ENCODE assay signal across 18 cellular contexts in the genomic region with DNA sequence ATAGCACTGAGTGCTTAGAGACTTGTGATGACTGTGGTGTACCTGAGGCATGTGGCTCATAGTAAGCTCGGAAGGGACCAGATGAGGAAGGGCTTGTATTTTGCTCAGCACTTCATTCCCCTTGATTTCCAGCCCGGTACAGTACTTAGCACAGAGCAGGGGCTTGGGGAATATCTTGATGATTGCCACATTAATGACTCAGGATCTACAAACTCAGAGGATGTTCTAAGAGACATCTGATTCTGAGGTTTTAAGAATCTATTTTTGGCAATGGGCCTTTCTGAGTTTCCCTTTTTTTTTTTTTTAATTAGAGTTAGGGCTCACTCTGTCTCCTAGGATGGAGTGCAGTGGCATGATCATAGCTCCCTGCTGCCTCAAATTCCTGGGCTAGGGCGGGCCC. TPM values are rescaled to one million over a fixed set of nuclear protein-coding genes. Genes with fewer than 3 reads are reported as not detected.
DNase-seq lines count a peak whose midpoint lies in the region; ATAC-seq, FAIRE-seq and TF ChIP-seq lines count a peak whose summit lies in the region.
"Had no signal": no experiment of that assay in that cellular context is flagged by ENCODE, and none has a peak within 500 bp of the region (broad histone marks: within the 10 kb centered on the region; RNA-seq: fewer than 3 reads in every experiment).

No MANE protein-coding gene starts in this region.

- H3K4me1 Mint-ChIP-seq in CD4-positive, alpha-beta memory T cell, result peaks cover 0 to 5% (median 1%) of the 10 kb centered on the region in 4 donors

- intact Hi-C loops in CD4-positive, alpha-beta memory T cell (cut with micrococcal nuclease), result no loop called here

- no peak overlapping the region for H3K23ac ChIP-seq in neuronal stem cell (ENCODE audit: low read depth, low read length, poor library complexity)

- CTCF ChIA-PET in CD4-positive, alpha-beta memory T cell (lab: Charles Lee; ENCODE audit: partially characterized antibody), result interaction anchor here (0.7 kb wide), 1 partner anchor 15 kb away, joined by 3 read pairs; no protein-coding TSS in a partner anchor

- no peak overlapping the region for H2BK12ac ChIP-seq in neuronal stem cell (ENCODE audit: low read length)

- H3K27me3 ChIP-seq in neuronal stem cell (ENCODE audit: control insufficient read depth in 3 of 3, insufficient read depth in 3 of 3, low read depth in 1 of 3, low read length in 3 of 3), result no peaks in the 10 kb centered on the region
- H3K27me3 ChIP-seq in CD4-positive, alpha-beta memory T cell (ENCODE audit: insufficient read depth, low read length), result no peaks in the 10 kb centered on the region
- H3K27me3 ChIP-seq: body of pancreas had no signal

- H3K79me1 ChIP-seq in neuronal stem cell (ENCODE audit: low read depth, low read length), result peaks cover 1% of the 10 kb centered on the region

- H3K27me3 Mint-ChIP-seq in CD4-positive, alpha-beta memory T cell, result no peaks in the 10 kb centered on the region

- POLR2A ChIA-PET in CD4-positive, alpha-beta memory T cell (lab: Charles Lee; ENCODE audit: partially characterized antibody), result interaction anchor here (1.7 kb wide), 1 partner anchor 17 kb away, joined by 8 read pairs; the partner anchor contains the start of gene KCTD13

- no peak overlapping the region for H3K9ac ChIP-seq in neuronal stem cell (ENCODE audit: low read depth, low read length, poor library complexity)

- H3K36me3 ChIP-seq in neuronal stem cell (replicated peaks in 1 of 2; ENCODE audit: control insufficient read depth in 2 of 2, insufficient read depth in 2 of 2, low read length in 2 of 2), result peaks cover 2 to 5% of the 10 kb centered on the region in 2 donors
- no peaks in the 10 kb centered on the region for H3K36me3 ChIP-seq in CD4-positive, alpha-beta memory T cell (ENCODE audit: insufficient read depth, low read length)

- H3K27ac Mint-ChIP-seq in CD4-positive, alpha-beta memory T cell, result peak overlapping the region in 1 of 7 donors; percentile 31
- H3K27ac Mint-ChIP-seq: activated naive CD4-positive, alpha-beta T cell treated with anti-CD3 and anti-CD28 coated beads for 36 hours had no signal

- no peaks in the 10 kb centered on the region for H3K9me3 Mint-ChIP-seq in CD4-positive, alpha-beta memory T cell
- H3K9me3 Mint-ChIP-seq: activated naive CD4-positive, alpha-beta T cell treated with anti-CD3 and anti-CD28 coated beads for 36 hours; neural crest cell had no signal

- no peak overlapping the region for H3K4ac ChIP-seq in neuronal stem cell (ENCODE audit: low read length)

- peaks cover 10 to 26% of the 10 kb centered on the region in 2 donors for H3K36me3 Mint-ChIP-seq in CD4-positive, alpha-beta memory T cell

- no peak overlapping the region for H4K8ac ChIP-seq in neuronal stem cell (ENCODE audit: low read depth, low read length)

- H3K4me1 ChIP-seq in neuronal stem cell (ENCODE audit: control insufficient read depth in 2 of 2, insufficient read depth in 1 of 2, low read depth in 1 of 2, low read length in 2 of 2), result peaks cover 0 to 4% of the 10 kb centered on the region in 2 donors
- no peaks in the 10 kb centered on the region for H3K4me1 ChIP-seq in CD4-positive, alpha-beta memory T cell (ENCODE audit: insufficient read depth, low read length)
- H3K4me1 ChIP-seq: body of pancreas had no signal

- no peak for TF ChIP-seq CTCF in 22Rv1 (IDR thresholded peaks at IDR 0.05)

- no peak for ATAC-seq in HG02798 (IDR thresholded peaks at IDR 0.05; ENCODE audit: poor library complexity, unreplicated experiment)
- ATAC-seq: body of pancreas had no signal

- H3K18ac ChIP-seq in neuronal stem cell (ENCODE audit: low read length), result no peak overlapping the region

- H2BK120ac ChIP-seq in neuronal stem cell (ENCODE audit: low read depth, low read length), result no peak overlapping the region

- no peak overlapping the region for H4K91ac ChIP-seq in neuronal stem cell (ENCODE audit: low read depth, low read length, poor library complexity)

- no peak overlapping the region for H2AK5ac ChIP-seq in neuronal stem cell (ENCODE audit: low read depth, low read length)

- no CpG with 5 or more reads among the region's 3 CpGs for WGBS in neuronal stem cell (ENCODE audit: extremely low coverage in 2 of 2, insufficient read length in 2 of 2, insufficient replicate concordance in 1 of 2), 2 donors

- H2BK15ac ChIP-seq in neuronal stem cell (ENCODE audit: low read length), result no peak overlapping the region

- DNase-seq in NOMO-1 treated with dmso at 0.1 percent for 144 hours (lab: John Stamatoyannopoulos, UW; ENCODE audit: unreplicated experiment) (peak; percentile 45), fibroblast of gingiva (ENCODE audit: low read depth) (peak; percentile 62), neuronal stem cell (ENCODE audit: low spot score) (no peak), cerebellum (ENCODE audit: low spot score) (no peak)
- no peak for DNase-seq in CD4-positive, alpha-beta memory T cell
- DNase-seq: activated naive CD4-positive, alpha-beta T cell treated with anti-CD3 and anti-CD28 coated beads for 36 hours; activated T-cell treated with anti-CD3 and anti-CD28 coated beads for 4 hours; body of pancreas; NCI-H1436; NK-92 treated with Interleukin-12 subunit alpha and Interleukin-12 subunit beta, amount 100 ng/mL, for 24 hours; retina had no signal

- no peak overlapping the region for H2AFZ ChIP-seq in neuronal stem cell (ENCODE audit: low read length)

- H3K4me3 Mint-ChIP-seq in CD4-positive, alpha-beta memory T cell, result no peak overlapping the region
- H3K4me3 Mint-ChIP-seq: activated naive CD4-positive, alpha-beta T cell treated with anti-CD3 and anti-CD28 coated beads for 36 hours; neural crest cell had no signal

- no peak overlapping the region for H3K4me3 ChIP-seq in neuronal stem cell (ENCODE audit: low read length in 2 of 2)
- no peak overlapping the region for H3K4me3 ChIP-seq in CD4-positive, alpha-beta memory T cell (ENCODE audit: low read length in 2 of 2)
- H3K4me3 ChIP-seq: body of pancreas had no signal

- no peak overlapping the region for H3K4me2 ChIP-seq in neuronal stem cell (ENCODE audit: insufficient read depth, low read length, poor library complexity, severe bottlenecking)

- peak overlapping the region; percentile 23; the same call in 1 of the 2 replicates for H3K27ac ChIP-seq in 22Rv1
- H3K27ac ChIP-seq in neuronal stem cell (replicated peaks; ENCODE audit: low read length), result no peak overlapping the region
- no peak overlapping the region for H3K27ac ChIP-seq in CD4-positive, alpha-beta memory T cell (ENCODE audit: low read depth, low read length)
- H3K27ac ChIP-seq: body of pancreas had no signal

- no peak overlapping the region for H2BK5ac ChIP-seq in neuronal stem cell (ENCODE audit: low read length)

- no peak overlapping the region for H3K14ac ChIP-seq in neuronal stem cell (ENCODE audit: low read length)

- H3K9me3 ChIP-seq in neuronal stem cell (replicated peaks in 1 of 2; ENCODE audit: control insufficient read depth in 2 of 2, insufficient read depth in 1 of 2, low read depth in 1 of 2, low read length in 2 of 2), result no peaks in the 10 kb centered on the region
- H3K9me3 ChIP-seq in CD4-positive, alpha-beta memory T cell (ENCODE audit: control insufficient read depth in 1 of 2, low read length in 2 of 2), result no peaks in the 10 kb centered on the region
- H3K9me3 ChIP-seq: body of pancreas had no signal

- FAIRE-seq in G401.6 (lab: Jason Lieb, UNC), result peak; percentile 17
- FAIRE-seq: GM19239, TTC549, urothelium cell line had no signal

RNA-seq across cellular contexts. Expression of gene ASPHD1, which starts 9.1 kb away (rescaled TPM):
- 0.66 TPM for polyA plus RNA-seq in neuronal stem cell (2013, experiment 1 of 2)
- 0.44 TPM for polyA plus RNA-seq in neuronal stem cell (2013, experiment 2 of 2)
- total RNA-seq in CD4-positive, alpha-beta memory T cell, result not detected
- polyA plus RNA-seq in CD4-positive, alpha-beta memory T cell, result not detected
- 5.0 TPM for total RNA-seq in cerebellum

RNA-seq across cellular contexts. Expression of gene SEZ6L2, which starts 10.0 kb away (rescaled TPM):
- polyA plus RNA-seq in neuronal stem cell (2013, experiment 1 of 2), result 17.7 TPM
- 16.7 TPM for polyA plus RNA-seq in neuronal stem cell (2013, experiment 2 of 2)
- total RNA-seq in CD4-positive, alpha-beta memory T cell, result under 1 TPM in 1 of 2 experiments, not detected in 1; 0.70 TPM
- not detected for polyA plus RNA-seq in CD4-positive, alpha-beta memory T cell
- total RNA-seq in cerebellum, result 26.0 TPM

RNA-seq across cellular contexts. Expression of gene KCTD13, which starts 16.6 kb away (rescaled TPM):
- 14.0 TPM for polyA plus RNA-seq in neuronal stem cell (2013, experiment 1 of 2)
- polyA plus RNA-seq in neuronal stem cell (2013, experiment 2 of 2), result 13.4 TPM
- 10 to 100 TPM; 85.7 to 87.3 TPM for total RNA-seq in CD4-positive, alpha-beta memory T cell
- polyA plus RNA-seq in CD4-positive, alpha-beta memory T cell, result 10 to 100 TPM in 1 of 2 donors, 1 to 10 TPM in 1; 6.0 to 16.3 TPM
- total RNA-seq in cerebellum, result 20.3 TPM

RNA-seq across cellular contexts. Expression of gene CDIPT, which starts 46.4 kb away (rescaled TPM):
- polyA plus RNA-seq in neuronal stem cell (2013, experiment 1 of 2), result 38.7 TPM
- 37.4 TPM for polyA plus RNA-seq in neuronal stem cell (2013, experiment 2 of 2)
- 10 to 100 TPM; 76.2 to 79.8 TPM for total RNA-seq in CD4-positive, alpha-beta memory T cell
- polyA plus RNA-seq in CD4-positive, alpha-beta memory T cell, result 100 to 1,000 TPM in 1 of 2 donors, 10 to 100 TPM in 1; 87.2 to 123 TPM
- 37.2 TPM for total RNA-seq in cerebellum

RNA-seq across cellular contexts. Expression of gene TMEM219, which starts 52.5 kb away (rescaled TPM):
- 80.5 TPM for polyA plus RNA-seq in neuronal stem cell (2013, experiment 1 of 2)
- polyA plus RNA-seq in neuronal stem cell (2013, experiment 2 of 2), result 84.2 TPM
- 100 to 1,000 TPM in 1 of 2 experiments, 10 to 100 TPM in 1; 80.8 to 103 TPM for total RNA-seq in CD4-positive, alpha-beta memory T cell
- 100 to 1,000 TPM; 209 to 250 TPM for polyA plus RNA-seq in CD4-positive, alpha-beta memory T cell
- total RNA-seq in cerebellum, result 19.1 TPM

Comparison
In these comparisons a context has a peak if more than half of its experiments do, and no peak if none do; other contexts are left out.
1. DNase-seq: peak in NOMO-1 treated with dmso at 0.1 percent for 144 hours (single experiment) and fibroblast of gingiva (single experiment); none in neuronal stem cell (single experiment), CD4-positive, alpha-beta memory T cell (0 of 5) and cerebellum (single experiment).
2. RNA of gene SEZ6L2, which starts 10.0 kb away (total RNA-seq): 26.0 TPM in cerebellum (single experiment); 0.70 TPM in CD4-positive, alpha-beta memory T cell; every median in the first group is over 10 times any median in the second.